ENCODE assay signal across 1 cellular context in the genomic region with DNA sequence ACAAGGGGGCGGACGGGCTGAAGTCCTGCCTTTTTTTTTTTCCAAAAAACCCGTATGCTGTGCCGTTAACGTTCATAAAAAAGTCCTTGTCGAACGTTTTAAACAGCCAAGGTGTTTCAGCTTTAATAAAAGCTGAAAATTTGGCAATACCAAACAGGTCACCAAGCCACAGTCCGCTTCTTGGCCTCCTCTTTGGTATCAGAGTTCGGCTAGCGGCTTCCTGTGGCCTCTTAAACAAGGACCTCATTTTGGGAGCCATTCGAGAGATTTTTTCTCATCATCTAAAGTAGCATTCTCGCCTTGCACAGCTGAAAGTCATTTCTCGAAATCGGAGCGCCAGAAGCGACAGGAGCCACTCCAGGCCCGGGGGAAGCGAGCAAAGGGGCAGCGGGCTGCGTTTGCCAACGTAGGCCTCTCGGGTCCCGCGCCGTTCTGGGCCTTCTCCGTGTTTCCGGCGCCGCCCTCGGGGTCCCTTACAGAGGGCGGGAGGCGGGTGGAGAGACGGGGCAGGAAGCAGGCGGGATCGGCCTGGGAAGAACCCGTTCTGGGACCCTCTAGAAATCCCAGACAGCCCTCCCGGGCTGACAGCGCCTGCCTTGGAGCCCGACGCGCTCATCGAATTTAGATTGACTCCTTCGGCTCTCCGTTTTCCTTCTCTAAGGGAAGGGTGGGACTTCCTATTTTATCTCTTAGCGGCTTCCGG.
A peak's percentile ranks its signal among the peaks of the same experiment; 100 is the strongest.
TF ChIP-seq lines count a peak whose summit lies in the region.

No MANE protein-coding gene starts in this region.

TF ChIP-seq in HepG2, 621 proteins besides CTCF, POLR2A, EP300 and RAD21 (continued from another document and continues in another):
- TF ChIP-seq ZFP37 (CRISPR knock-in tag; IDR thresholded peaks at IDR 0.05; ENCODE audit: borderline replicate concordance) (no peak), SATB2 (CRISPR knock-in tag; IDR thresholded peaks at IDR 0.05) (0 out of 2 replicates have a peak, but pooled peaks have one; percentile 25), HOXA5 (CRISPR knock-in tag; IDR thresholded peaks at IDR 0.05) (no peak; the same call in 1 of the 2 replicates), HDAC1 (CRISPR knock-in tag; IDR thresholded peaks at IDR 0.05) (peak; percentile 55), PRMT3 (CRISPR knock-in tag; IDR thresholded peaks at IDR 0.05; ENCODE audit: borderline replicate concordance, low read depth) (no peak), TSC22D2 (CRISPR knock-in tag; IDR thresholded peaks at IDR 0.05; ENCODE audit: borderline replicate concordance) (no peak), ZNF564 (CRISPR knock-in tag; IDR thresholded peaks at IDR 0.05) (0 out of 2 replicates have a peak, but pooled peaks have one; percentile 39), ZNF3 (CRISPR knock-in tag; IDR thresholded peaks at IDR 0.05) (no peak), HHEX (CRISPR knock-in tag; IDR thresholded peaks at IDR 0.05) (no peak), HCFC1 (IDR thresholded peaks at IDR 0.05; ENCODE audit: low read depth, low read length) (no peak), ZNF207 (IDR thresholded peaks at IDR 0.05; ENCODE audit: borderline replicate concordance) (no peak), AHR (CRISPR knock-in tag; IDR thresholded peaks at IDR 0.05) (no peak), KMT2A (CRISPR knock-in tag; IDR thresholded peaks at IDR 0.05) (peak; percentile 20; the same call in 1 of the 2 replicates), PHF8 (CRISPR knock-in tag; IDR thresholded peaks at IDR 0.05) (peak; percentile 94), ZNF660 (CRISPR knock-in tag; IDR thresholded peaks at IDR 0.05; ENCODE audit: borderline replicate concordance, low read depth) (no peak), RAD51 (IDR thresholded peaks at IDR 0.05; ENCODE audit: borderline replicate concordance) (no peak), DPF2 (CRISPR knock-in tag; IDR thresholded peaks at IDR 0.05; ENCODE audit: borderline replicate concordance, low read depth) (no peak), ZNF33B (CRISPR knock-in tag; IDR thresholded peaks at IDR 0.05) (no peak), ZZZ3 (CRISPR knock-in tag; IDR thresholded peaks at IDR 0.05; ENCODE audit: borderline replicate concordance) (peak; percentile 38; the same call in 1 of the 2 replicates), ZNF292 (CRISPR knock-in tag; IDR thresholded peaks at IDR 0.05; ENCODE audit: borderline replicate concordance, low read depth) (no peak), RCOR2 (CRISPR knock-in tag; IDR thresholded peaks at IDR 0.05) (no peak), BCL6 (CRISPR knock-in tag; IDR thresholded peaks at IDR 0.05) (no peak; the same call in 1 of the 2 replicates), ZNF121 (CRISPR knock-in tag; IDR thresholded peaks at IDR 0.05) (no peak; the same call in 1 of the 2 replicates), HNF4G (IDR thresholded peaks at IDR 0.05; ENCODE audit: borderline replicate concordance, low read depth, low read length) (no peak), HNF4G (CRISPR knock-in tag; IDR thresholded peaks at IDR 0.05; ENCODE audit: borderline replicate concordance, low read depth) (no peak), ZNF556 (CRISPR knock-in tag; IDR thresholded peaks at IDR 0.05; ENCODE audit: borderline replicate concordance) (no peak; the same call in 1 of the 2 replicates), ISL2 (CRISPR knock-in tag; IDR thresholded peaks at IDR 0.05) (0 out of 2 replicates have a peak, but pooled peaks have one; percentile 40), ZNF10 (CRISPR knock-in tag; IDR thresholded peaks at IDR 0.05; ENCODE audit: borderline replicate concordance, low read depth) (no peak), DR1 (CRISPR knock-in tag; IDR thresholded peaks at IDR 0.05) (0 out of 2 replicates have a peak, but pooled peaks have one; percentile 29), DNMT3B (CRISPR knock-in tag; conservative IDR thresholded peaks at IDR 0.05) (no peak), EED (CRISPR knock-in tag; IDR thresholded peaks at IDR 0.05) (peak; percentile 45; the same call in 1 of the 2 replicates), ZNF354B (CRISPR knock-in tag; IDR thresholded peaks at IDR 0.05) (0 out of 2 replicates have a peak, but pooled peaks have one; percentile 30), ZSCAN21 (CRISPR knock-in tag; IDR thresholded peaks at IDR 0.05; ENCODE audit: borderline replicate concordance) (no peak), DNMT1 (CRISPR knock-in tag; IDR thresholded peaks at IDR 0.05) (no peak), SOX6 (IDR thresholded peaks at IDR 0.05) (no peak), SOX6 (CRISPR knock-in tag; IDR thresholded peaks at IDR 0.05) (0 out of 2 replicates have a peak, but pooled peaks have one; percentile 26), ZNF251 (CRISPR knock-in tag; IDR thresholded peaks at IDR 0.05) (no peak), SNRNP70 (IDR thresholded peaks at IDR 0.05; ENCODE audit: low read depth, low read length) (no peak), HOXA3 (CRISPR knock-in tag; IDR thresholded peaks at IDR 0.05) (no peak; the same call in 1 of the 2 replicates), ZSCAN12 (CRISPR knock-in tag; IDR thresholded peaks at IDR 0.05) (no peak), ZNF549 (CRISPR knock-in tag; IDR thresholded peaks at IDR 0.05) (no peak), NFE2L1 (CRISPR knock-in tag; IDR thresholded peaks at IDR 0.05; ENCODE audit: borderline replicate concordance) (no peak), THYN1 (CRISPR knock-in tag; IDR thresholded peaks at IDR 0.05; ENCODE audit: borderline replicate concordance, low read depth) (no peak), ZBTB7A (CRISPR knock-in tag; IDR thresholded peaks at IDR 0.05) (peak; percentile 19; the same call in 1 of the 2 replicates)
- TF ChIP-seq, protein P1, sequence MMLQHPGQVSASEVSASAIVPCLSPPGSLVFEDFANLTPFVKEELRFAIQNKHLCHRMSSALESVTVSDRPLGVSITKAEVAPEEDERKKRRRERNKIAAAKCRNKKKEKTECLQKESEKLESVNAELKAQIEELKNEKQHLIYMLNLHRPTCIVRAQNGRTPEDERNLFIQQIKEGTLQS (CRISPR knock-in tag; IDR thresholded peaks at IDR 0.05), result no peak
- TF ChIP-seq, protein P2, sequence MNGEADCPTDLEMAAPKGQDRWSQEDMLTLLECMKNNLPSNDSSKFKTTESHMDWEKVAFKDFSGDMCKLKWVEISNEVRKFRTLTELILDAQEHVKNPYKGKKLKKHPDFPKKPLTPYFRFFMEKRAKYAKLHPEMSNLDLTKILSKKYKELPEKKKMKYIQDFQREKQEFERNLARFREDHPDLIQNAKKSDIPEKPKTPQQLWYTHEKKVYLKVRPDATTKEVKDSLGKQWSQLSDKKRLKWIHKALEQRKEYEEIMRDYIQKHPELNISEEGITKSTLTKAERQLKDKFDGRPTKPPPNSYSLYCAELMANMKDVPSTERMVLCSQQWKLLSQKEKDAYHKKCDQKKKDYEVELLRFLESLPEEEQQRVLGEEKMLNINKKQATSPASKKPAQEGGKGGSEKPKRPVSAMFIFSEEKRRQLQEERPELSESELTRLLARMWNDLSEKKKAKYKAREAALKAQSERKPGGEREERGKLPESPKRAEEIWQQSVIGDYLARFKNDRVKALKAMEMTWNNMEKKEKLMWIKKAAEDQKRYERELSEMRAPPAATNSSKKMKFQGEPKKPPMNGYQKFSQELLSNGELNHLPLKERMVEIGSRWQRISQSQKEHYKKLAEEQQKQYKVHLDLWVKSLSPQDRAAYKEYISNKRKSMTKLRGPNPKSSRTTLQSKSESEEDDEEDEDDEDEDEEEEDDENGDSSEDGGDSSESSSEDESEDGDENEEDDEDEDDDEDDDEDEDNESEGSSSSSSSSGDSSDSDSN (CRISPR knock-in tag; IDR thresholded peaks at IDR 0.05), result peak; percentile 90
- TF ChIP-seq, protein P3, sequence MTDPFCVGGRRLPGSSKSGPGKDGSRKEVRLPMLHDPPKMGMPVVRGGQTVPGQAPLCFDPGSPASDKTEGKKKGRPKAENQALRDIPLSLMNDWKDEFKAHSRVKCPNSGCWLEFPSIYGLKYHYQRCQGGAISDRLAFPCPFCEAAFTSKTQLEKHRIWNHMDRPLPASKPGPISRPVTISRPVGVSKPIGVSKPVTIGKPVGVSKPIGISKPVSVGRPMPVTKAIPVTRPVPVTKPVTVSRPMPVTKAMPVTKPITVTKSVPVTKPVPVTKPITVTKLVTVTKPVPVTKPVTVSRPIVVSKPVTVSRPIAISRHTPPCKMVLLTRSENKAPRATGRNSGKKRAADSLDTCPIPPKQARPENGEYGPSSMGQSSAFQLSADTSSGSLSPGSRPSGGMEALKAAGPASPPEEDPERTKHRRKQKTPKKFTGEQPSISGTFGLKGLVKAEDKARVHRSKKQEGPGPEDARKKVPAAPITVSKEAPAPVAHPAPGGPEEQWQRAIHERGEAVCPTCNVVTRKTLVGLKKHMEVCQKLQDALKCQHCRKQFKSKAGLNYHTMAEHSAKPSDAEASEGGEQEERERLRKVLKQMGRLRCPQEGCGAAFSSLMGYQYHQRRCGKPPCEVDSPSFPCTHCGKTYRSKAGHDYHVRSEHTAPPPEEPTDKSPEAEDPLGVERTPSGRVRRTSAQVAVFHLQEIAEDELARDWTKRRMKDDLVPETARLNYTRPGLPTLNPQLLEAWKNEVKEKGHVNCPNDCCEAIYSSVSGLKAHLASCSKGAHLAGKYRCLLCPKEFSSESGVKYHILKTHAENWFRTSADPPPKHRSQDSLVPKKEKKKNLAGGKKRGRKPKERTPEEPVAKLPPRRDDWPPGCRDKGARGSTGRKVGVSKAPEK (CRISPR knock-in tag; IDR thresholded peaks at IDR 0.05; ENCODE audit: borderline replicate concordance), result no peak
- TF ChIP-seq, protein P4, sequence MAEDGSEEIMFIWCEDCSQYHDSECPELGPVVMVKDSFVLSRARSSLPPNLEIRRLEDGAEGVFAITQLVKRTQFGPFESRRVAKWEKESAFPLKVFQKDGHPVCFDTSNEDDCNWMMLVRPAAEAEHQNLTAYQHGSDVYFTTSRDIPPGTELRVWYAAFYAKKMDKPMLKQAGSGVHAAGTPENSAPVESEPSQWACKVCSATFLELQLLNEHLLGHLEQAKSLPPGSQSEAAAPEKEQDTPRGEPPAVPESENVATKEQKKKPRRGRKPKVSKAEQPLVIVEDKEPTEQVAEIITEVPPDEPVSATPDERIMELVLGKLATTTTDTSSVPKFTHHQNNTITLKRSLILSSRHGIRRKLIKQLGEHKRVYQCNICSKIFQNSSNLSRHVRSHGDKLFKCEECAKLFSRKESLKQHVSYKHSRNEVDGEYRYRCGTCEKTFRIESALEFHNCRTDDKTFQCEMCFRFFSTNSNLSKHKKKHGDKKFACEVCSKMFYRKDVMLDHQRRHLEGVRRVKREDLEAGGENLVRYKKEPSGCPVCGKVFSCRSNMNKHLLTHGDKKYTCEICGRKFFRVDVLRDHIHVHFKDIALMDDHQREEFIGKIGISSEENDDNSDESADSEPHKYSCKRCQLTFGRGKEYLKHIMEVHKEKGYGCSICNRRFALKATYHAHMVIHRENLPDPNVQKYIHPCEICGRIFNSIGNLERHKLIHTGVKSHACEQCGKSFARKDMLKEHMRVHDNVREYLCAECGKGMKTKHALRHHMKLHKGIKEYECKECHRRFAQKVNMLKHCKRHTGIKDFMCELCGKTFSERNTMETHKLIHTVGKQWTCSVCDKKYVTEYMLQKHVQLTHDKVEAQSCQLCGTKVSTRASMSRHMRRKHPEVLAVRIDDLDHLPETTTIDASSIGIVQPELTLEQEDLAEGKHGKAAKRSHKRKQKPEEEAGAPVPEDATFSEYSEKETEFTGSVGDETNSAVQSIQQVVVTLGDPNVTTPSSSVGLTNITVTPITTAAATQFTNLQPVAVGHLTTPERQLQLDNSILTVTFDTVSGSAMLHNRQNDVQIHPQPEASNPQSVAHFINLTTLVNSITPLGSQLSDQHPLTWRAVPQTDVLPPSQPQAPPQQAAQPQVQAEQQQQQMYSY (CRISPR knock-in tag; IDR thresholded peaks at IDR 0.05), result 0 out of 2 replicates have a peak, but pooled peaks have one; percentile 18
- TF ChIP-seq, protein P5, sequence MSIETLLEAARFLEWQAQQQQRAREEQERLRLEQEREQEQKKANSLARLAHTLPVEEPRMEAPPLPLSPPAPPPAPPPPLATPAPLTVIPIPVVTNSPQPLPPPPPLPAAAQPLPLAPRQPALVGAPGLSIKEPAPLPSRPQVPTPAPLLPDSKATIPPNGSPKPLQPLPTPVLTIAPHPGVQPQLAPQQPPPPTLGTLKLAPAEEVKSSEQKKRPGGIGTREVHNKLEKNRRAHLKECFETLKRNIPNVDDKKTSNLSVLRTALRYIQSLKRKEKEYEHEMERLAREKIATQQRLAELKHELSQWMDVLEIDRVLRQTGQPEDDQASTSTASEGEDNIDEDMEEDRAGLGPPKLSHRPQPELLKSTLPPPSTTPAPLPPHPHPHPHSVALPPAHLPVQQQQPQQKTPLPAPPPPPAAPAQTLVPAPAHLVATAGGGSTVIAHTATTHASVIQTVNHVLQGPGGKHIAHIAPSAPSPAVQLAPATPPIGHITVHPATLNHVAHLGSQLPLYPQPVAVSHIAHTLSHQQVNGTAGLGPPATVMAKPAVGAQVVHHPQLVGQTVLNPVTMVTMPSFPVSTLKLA (IDR thresholded peaks at IDR 0.05), result no peak
- TF ChIP-seq, protein P6, sequence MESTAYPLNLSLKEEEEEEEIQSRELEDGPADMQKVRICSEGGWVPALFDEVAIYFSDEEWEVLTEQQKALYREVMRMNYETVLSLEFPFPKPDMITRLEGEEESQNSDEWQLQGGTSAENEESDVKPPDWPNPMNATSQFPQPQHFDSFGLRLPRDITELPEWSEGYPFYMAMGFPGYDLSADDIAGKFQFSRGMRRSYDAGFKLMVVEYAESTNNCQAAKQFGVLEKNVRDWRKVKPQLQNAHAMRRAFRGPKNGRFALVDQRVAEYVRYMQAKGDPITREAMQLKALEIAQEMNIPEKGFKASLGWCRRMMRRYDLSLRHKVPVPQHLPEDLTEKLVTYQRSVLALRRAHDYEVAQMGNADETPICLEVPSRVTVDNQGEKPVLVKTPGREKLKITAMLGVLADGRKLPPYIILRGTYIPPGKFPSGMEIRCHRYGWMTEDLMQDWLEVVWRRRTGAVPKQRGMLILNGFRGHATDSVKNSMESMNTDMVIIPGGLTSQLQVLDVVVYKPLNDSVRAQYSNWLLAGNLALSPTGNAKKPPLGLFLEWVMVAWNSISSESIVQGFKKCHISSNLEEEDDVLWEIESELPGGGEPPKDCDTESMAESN (CRISPR knock-in tag; conservative IDR thresholded peaks at IDR 0.05), result no peak
- TF ChIP-seq, protein P7, sequence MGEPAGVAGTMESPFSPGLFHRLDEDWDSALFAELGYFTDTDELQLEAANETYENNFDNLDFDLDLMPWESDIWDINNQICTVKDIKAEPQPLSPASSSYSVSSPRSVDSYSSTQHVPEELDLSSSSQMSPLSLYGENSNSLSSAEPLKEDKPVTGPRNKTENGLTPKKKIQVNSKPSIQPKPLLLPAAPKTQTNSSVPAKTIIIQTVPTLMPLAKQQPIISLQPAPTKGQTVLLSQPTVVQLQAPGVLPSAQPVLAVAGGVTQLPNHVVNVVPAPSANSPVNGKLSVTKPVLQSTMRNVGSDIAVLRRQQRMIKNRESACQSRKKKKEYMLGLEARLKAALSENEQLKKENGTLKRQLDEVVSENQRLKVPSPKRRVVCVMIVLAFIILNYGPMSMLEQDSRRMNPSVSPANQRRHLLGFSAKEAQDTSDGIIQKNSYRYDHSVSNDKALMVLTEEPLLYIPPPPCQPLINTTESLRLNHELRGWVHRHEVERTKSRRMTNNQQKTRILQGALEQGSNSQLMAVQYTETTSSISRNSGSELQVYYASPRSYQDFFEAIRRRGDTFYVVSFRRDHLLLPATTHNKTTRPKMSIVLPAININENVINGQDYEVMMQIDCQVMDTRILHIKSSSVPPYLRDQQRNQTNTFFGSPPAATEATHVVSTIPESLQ (CRISPR knock-in tag; conservative IDR thresholded peaks at IDR 0.05), result 0 out of 2 replicates have a peak, but pooled peaks have one; percentile 31
- TF ChIP-seq, protein P8, sequence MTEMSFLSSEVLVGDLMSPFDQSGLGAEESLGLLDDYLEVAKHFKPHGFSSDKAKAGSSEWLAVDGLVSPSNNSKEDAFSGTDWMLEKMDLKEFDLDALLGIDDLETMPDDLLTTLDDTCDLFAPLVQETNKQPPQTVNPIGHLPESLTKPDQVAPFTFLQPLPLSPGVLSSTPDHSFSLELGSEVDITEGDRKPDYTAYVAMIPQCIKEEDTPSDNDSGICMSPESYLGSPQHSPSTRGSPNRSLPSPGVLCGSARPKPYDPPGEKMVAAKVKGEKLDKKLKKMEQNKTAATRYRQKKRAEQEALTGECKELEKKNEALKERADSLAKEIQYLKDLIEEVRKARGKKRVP (CRISPR knock-in tag; IDR thresholded peaks at IDR 0.05), result no peak
